Comparison of ENCODE assay signal across 1 cellular context in genomic region chr15:72229947-72230196, GRCh38.
TF ChIP-seq lines count a peak whose summit lies in the region.

No MANE protein-coding gene starts in this region.

TF ChIP-seq in liver, 16 proteins besides CTCF, POLR2A, EP300 and RAD21 (continued from another document):
- no peak for TF ChIP-seq REST (IDR thresholded peaks at IDR 0.05)
- TF ChIP-seq TAF1 (conservative IDR thresholded peaks at IDR 0.05), result no peak
